ENCODE assay signal across 31 cellular contexts in the genomic region with DNA sequence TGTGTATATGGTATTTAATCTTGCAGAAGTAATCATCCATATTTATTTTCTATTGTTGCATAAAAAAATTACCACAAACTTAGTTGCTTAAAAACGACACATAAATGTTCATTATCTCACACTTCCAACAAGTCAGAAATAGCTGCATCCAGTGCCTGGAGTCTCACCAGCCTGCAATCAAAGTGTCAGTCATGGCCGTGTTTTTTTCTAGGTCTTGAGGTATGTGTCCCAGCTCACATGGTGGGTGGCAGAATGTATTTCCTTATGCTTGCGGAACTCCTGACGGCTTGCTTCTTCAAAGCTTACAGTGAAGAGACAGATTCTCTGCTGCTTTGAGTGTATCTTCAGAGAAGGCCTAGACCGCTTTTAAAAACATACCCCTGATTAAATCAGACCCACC.
A peak's percentile ranks its signal among the peaks of the same experiment; 100 is the strongest.
DNase-seq lines count a peak whose midpoint lies in the region; TF ChIP-seq lines count a peak whose summit lies in the region.
"Had no signal": no experiment of that assay in that cellular context is flagged by ENCODE, and none has a peak within 500 bp of the region (broad histone marks: within the 10 kb centered on the region; RNA-seq: fewer than 3 reads in every experiment).

No MANE protein-coding gene starts in this region.

- WGBS in thyroid gland, 2 donors = 94 to 97% methylated on average over 5 of the region's 5 CpGs

- H4K20me1 ChIP-seq in neural cell (ENCODE audit: insufficient read depth) = no peaks in the 10 kb centered on the region
- H4K20me1 ChIP-seq: BLaER1; BLaER1 treated with 17β-estradiol and CSF1 and Interleukin-3, amounts not matched to agents 10 nM and 100 nM had no signal

- no peak for TF ChIP-seq EP300 in neural cell (conservative IDR thresholded peaks at IDR 0.05; ENCODE audit: poor library complexity, severe bottlenecking)

- H3K4me3 ChIP-seq in neural cell (ENCODE audit: low read length) (no peak overlapping the region), thyroid gland (replicated peaks in 1 of 3) (no peak overlapping the region)
- H3K4me3 ChIP-seq: A549; BLaER1; BLaER1 treated with 17β-estradiol and CSF1 and Interleukin-3, amounts not matched to agents 10 nM and 100 nM had no signal

- TF ChIP-seq CTCF in neural cell (IDR thresholded peaks at IDR 0.05; ENCODE audit: poor library complexity, severe bottlenecking) (no peak), thyroid gland (IDR thresholded peaks at IDR 0.05) (no peak)

- H3K27ac ChIP-seq in neural cell (ENCODE audit: low read length) (no peak overlapping the region), thyroid gland (no peak overlapping the region)
- H3K27ac ChIP-seq: 22Rv1; A549; BLaER1; BLaER1 treated with 17β-estradiol and CSF1 and Interleukin-3, amounts not matched to agents 10 nM and 100 nM; C4-2B had no signal

- no peak overlapping the region for H3K9ac ChIP-seq in neural cell (ENCODE audit: low read length)
- H3K9ac ChIP-seq: BLaER1; BLaER1 treated with 17β-estradiol and CSF1 and Interleukin-3, amounts not matched to agents 10 nM and 100 nM had no signal

- TF ChIP-seq POLR2A in thyroid gland (IDR thresholded peaks at IDR 0.05) = no peak

- no peaks in the 10 kb centered on the region for H3K27me3 ChIP-seq in neural cell (ENCODE audit: insufficient read depth, low read depth, low read length)
- no peaks in the 10 kb centered on the region for H3K27me3 ChIP-seq in thyroid gland
- H3K27me3 ChIP-seq: BE2C; BLaER1; BLaER1 treated with 17β-estradiol and CSF1 and Interleukin-3, amounts not matched to agents 10 nM and 100 nM had no signal

- H3K79me2 ChIP-seq in neural cell (replicated peaks; ENCODE audit: insufficient read depth, low read length) = no peaks in the 10 kb centered on the region

- no peak for TF ChIP-seq RAD21 in neural cell (conservative IDR thresholded peaks at IDR 0.05)

- H3K4me2 ChIP-seq in neural cell (ENCODE audit: low read length) = no peak overlapping the region
- H3K4me2 ChIP-seq: A549; BLaER1; BLaER1 treated with 17β-estradiol and CSF1 and Interleukin-3, amounts not matched to agents 10 nM and 100 nM had no signal

- H3K9me2 ChIP-seq in neural cell (ENCODE audit: insufficient read depth, low read length) = no peaks in the 10 kb centered on the region

- no peaks in the 10 kb centered on the region for H3K36me3 ChIP-seq in neural cell (ENCODE audit: insufficient read depth, low read length)
- no peaks in the 10 kb centered on the region for H3K36me3 ChIP-seq in thyroid gland
- H3K36me3 ChIP-seq: BE2C; BLaER1; BLaER1 treated with 17β-estradiol and CSF1 and Interleukin-3, amounts not matched to agents 10 nM and 100 nM had no signal

- peak in 30 of 42 donors; percentile 6 to 82 (median 38) for DNase-seq in head of caudate nucleus
- DNase-seq in putamen (ENCODE audit: low spot score) = peak; percentile 47
- DNase-seq in HuH-7 (ENCODE audit: low spot score) = no peak
- no peak for DNase-seq in midbrain (lab: John Stamatoyannopoulos, UW)
- DNase-seq in thyroid gland = no peak
- DNase-seq: 8988T; ACHN; AML-193; BE2C; C1 segment of cervical spinal cord; Caco-2; Calu3; CD4-positive, alpha-beta memory T cell; CD4-positive, alpha-beta T cell; CD4-positive, CD25-positive, alpha-beta regulatory T cell; CD8-positive, alpha-beta memory T cell; CD8-positive, alpha-beta T cell; COR-L47; DMS 273 treated with DMSO at 0.1 percent for 48 hours; DMS153; DMS53; DMS79; DMS79 treated with DMSO at 0.1 percent for 48 hours; DND-41; EL had no signal

- H3K9me3 ChIP-seq in neural cell (ENCODE audit: low read length) = no peaks in the 10 kb centered on the region
- no peaks in the 10 kb centered on the region for H3K9me3 ChIP-seq in thyroid gland
- H3K9me3 ChIP-seq: A549; BE2C; BLaER1; BLaER1 treated with 17β-estradiol and CSF1 and Interleukin-3, amounts not matched to agents 10 nM and 100 nM; Caco-2 had no signal

- no peak overlapping the region for H2AFZ ChIP-seq in neural cell (ENCODE audit: low read depth, low read length)

- H3F3A ChIP-seq in neural cell (ENCODE audit: insufficient read depth, low read length, poor library complexity, severe bottlenecking) = no peaks in the 10 kb centered on the region

- H3K4me1 ChIP-seq in thyroid gland = no peaks in the 10 kb centered on the region
- H3K4me1 ChIP-seq: A549; BE2C; BLaER1; BLaER1 treated with 17β-estradiol and CSF1 and Interleukin-3, amounts not matched to agents 10 nM and 100 nM; Caco-2 had no signal

- intact Hi-C loops in head of caudate nucleus (cut with DNase I) = no loop called here
- intact Hi-C loops in thyroid gland (cut with DNase I) = no loop called here

TF ChIP-seq in neural cell, 6 proteins besides CTCF, POLR2A, EP300 and RAD21:
- TF ChIP-seq POLR2AphosphoS5 (IDR thresholded peaks at IDR 0.05) (peak; percentile 52), MXI1 (conservative IDR thresholded peaks at IDR 0.05; ENCODE audit: poor library complexity, severe bottlenecking) (no peak)
TF ChIP-seq in neural cell: peak in this region for 1.

Comparison
In these comparisons a context has a peak if more than half of its experiments do, and no peak if none do; other contexts are left out.
1. DNase-seq: peak in head of caudate nucleus (30 of 42) and putamen (single experiment); none in HuH-7 (single experiment), midbrain (single experiment) and thyroid gland (0 of 2).